In genomic region chr3:16390581-16390980, GRCh38 we compare ENCODE assay signal across 19 cellular contexts.
A peak's percentile ranks its signal among the peaks of the same experiment; 100 is the strongest.
DNase-seq lines count a peak whose midpoint lies in the region; ATAC-seq, FAIRE-seq and TF ChIP-seq lines count a peak whose summit lies in the region.
"Had no signal": no experiment of that assay in that cellular context is flagged by ENCODE, and none has a peak within 500 bp of the region (broad histone marks: within the 10 kb centered on the region; RNA-seq: fewer than 3 reads in every experiment).

No MANE protein-coding gene starts in this region.

- no peak overlapping the region for H3K4me3 Mint-ChIP-seq in activated CD4-positive, alpha-beta T cell treated with anti-CD3 and anti-CD28 coated beads, Interleukin-2, amount 10 ng/mL, durations not matched to agents 7 days and 5 days
- H3K4me3 Mint-ChIP-seq in Caco-2 (ENCODE audit: unreplicated experiment), result no peak overlapping the region
- H3K4me3 Mint-ChIP-seq: IgD-negative memory B cell had no signal

- BruUV-seq in GM12878 (replicated peaks; lab: Mats Ljungman, UMichigan) (no TSS peak), Caco-2 (replicated peaks; lab: Mats Ljungman, UMichigan) (no TSS peak)

- TF ChIP-seq RAD21 in GM12878 (IDR thresholded peaks at IDR 0.05; ENCODE audit: insufficient read depth, low read depth, low read length), result no peak

- no peak overlapping the region for H3K9ac ChIP-seq in GM12878 (ENCODE audit: control insufficient read depth, insufficient read depth, low read length)

- H4K20me1 ChIP-seq in GM12878 (ENCODE audit: control insufficient read depth, insufficient read depth) (no peaks in the 10 kb centered on the region), osteoblast (ENCODE audit: insufficient read depth, low read length) (peaks cover 15% of the 10 kb centered on the region)

- H3K4me3 ChIP-seq in left ventricle myocardium inferior (no peak overlapping the region), heart left ventricle (no peak overlapping the region), GM12878 (no peak overlapping the region), osteoblast (ENCODE audit: insufficient read depth, low read length) (no peak overlapping the region), upper lobe of left lung (no peak overlapping the region), Caco-2 (ENCODE audit: low read depth, low read length) (no peak overlapping the region)
- H3K4me3 ChIP-seq: HAP-1 had no signal

- RAD21 ChIA-PET in GM12878 (lab: Charles Lee; ENCODE audit: unreplicated experiment), result interaction anchor here (1.0 to 1.8 kb wide), 5 partner anchors 9 to 33 kb away, joined by 3 to 8 read pairs (median 4); no protein-coding TSS in a partner anchor

- H3K4me2 ChIP-seq in GM12878 (ENCODE audit: control insufficient read depth, insufficient read depth) (no peak overlapping the region), osteoblast (ENCODE audit: insufficient read depth, low read length) (no peak overlapping the region)

- no peaks in the 10 kb centered on the region for H3K9me3 ChIP-seq in left ventricle myocardium inferior (replicated peaks)
- no peaks in the 10 kb centered on the region for H3K9me3 ChIP-seq in heart left ventricle
- peaks cover 12% of the 10 kb centered on the region for H3K9me3 ChIP-seq in GM12878 (replicated peaks; ENCODE audit: control insufficient read depth, insufficient read depth, low read length)
- no peaks in the 10 kb centered on the region for H3K9me3 ChIP-seq in osteoblast (ENCODE audit: low read depth, low read length)
- H3K9me3 ChIP-seq in upper lobe of left lung, result no peaks in the 10 kb centered on the region
- no peaks in the 10 kb centered on the region for H3K9me3 ChIP-seq in Caco-2
- H3K9me3 ChIP-seq: HAP-1 had no signal

- no peak for ATAC-seq in heart left ventricle
- ATAC-seq in GM12878, result 0 out of 3 replicates have a peak, but pooled peaks have one; percentile 15
- ATAC-seq in upper lobe of left lung (ENCODE audit: low FRiP score in 2 of 2), result no peak
- ATAC-seq in HG03460 (IDR thresholded peaks at IDR 0.05; ENCODE audit: unreplicated experiment), result no peak

- no peak overlapping the region for H3K27ac Mint-ChIP-seq in activated CD4-positive, alpha-beta T cell treated with anti-CD3 and anti-CD28 coated beads, Interleukin-2, amount 10 ng/mL, durations not matched to agents 7 days and 5 days
- no peak overlapping the region for H3K27ac Mint-ChIP-seq in Caco-2 (ENCODE audit: unreplicated experiment)
- H3K27ac Mint-ChIP-seq: IgD-negative memory B cell had no signal

- no peak for TF ChIP-seq POLR2A in heart left ventricle (IDR thresholded peaks at IDR 0.05)
- no peak for TF ChIP-seq POLR2A in GM12878 (IDR thresholded peaks at IDR 0.05; ENCODE audit: low read depth, low read length)
- TF ChIP-seq POLR2A in upper lobe of left lung (IDR thresholded peaks at IDR 0.05), result no peak

- WGBS in heart left ventricle, 4 donors, result 64 to 73% (median 70%) methylated on average over 2 of the region's 2 CpGs
- WGBS in GM12878 (ENCODE audit: insufficient coverage, insufficient replicate concordance, low lambda C conversion rate, missing lambda C conversion rate), result 0% methylated on average over 2 of the region's 2 CpGs
- 75 to 95% methylated on average over 2 of the region's 2 CpGs for WGBS in upper lobe of left lung, 2 donors

- peaks cover 70% of the 10 kb centered on the region for H3K4me1 ChIP-seq in left ventricle myocardium inferior
- H3K4me1 ChIP-seq in heart left ventricle, result peaks cover 0 to 66% (median 15%) of the 10 kb centered on the region in 12 donors
- peaks cover 18% of the 10 kb centered on the region for H3K4me1 ChIP-seq in GM12878 (ENCODE audit: control insufficient read depth, insufficient read depth, low read length)
- peaks cover 15% of the 10 kb centered on the region for H3K4me1 ChIP-seq in osteoblast (ENCODE audit: insufficient read depth, low read length)
- peaks cover 0 to 9% (median 6%) of the 10 kb centered on the region in 4 donors for H3K4me1 ChIP-seq in upper lobe of left lung
- no peaks in the 10 kb centered on the region for H3K4me1 ChIP-seq in Caco-2
- H3K4me1 ChIP-seq: HAP-1 had no signal

- H3K27ac ChIP-seq in left ventricle myocardium inferior (replicated peaks) (peak overlapping the region; percentile 55), heart left ventricle (no peak overlapping the region), GM12878 (ENCODE audit: control insufficient read depth, insufficient read depth) (no peak overlapping the region), osteoblast (ENCODE audit: low read depth, low read length) (no peak overlapping the region), upper lobe of left lung (no peak overlapping the region)

- TF ChIP-seq CTCF in left ventricle myocardium inferior (IDR thresholded peaks at IDR 0.05; ENCODE audit: borderline replicate concordance) (no peak), heart left ventricle (IDR thresholded peaks at IDR 0.05) (no peak), GM12878 (IDR thresholded peaks at IDR 0.05 in 2 of 3, conservative IDR thresholded peaks at IDR 0.05 in 1 of 3; ENCODE audit: control insufficient read depth in 2 of 3, extremely low read depth in 1 of 3, insufficient read depth in 1 of 3, low read depth in 3 of 3, low read length in 3 of 3) (no peak), osteoblast (IDR thresholded peaks at IDR 0.05; ENCODE audit: extremely low read depth, low read depth, low read length) (no peak), upper lobe of left lung (IDR thresholded peaks at IDR 0.05) (no peak), Caco-2 (IDR thresholded peaks at IDR 0.05; ENCODE audit: insufficient read depth in 1 of 2, low read depth in 1 of 2, low read length in 1 of 2, severe bottlenecking in 1 of 2, unreplicated experiment in 1 of 2) (no peak)

- H3K36me3 ChIP-seq in left ventricle myocardium inferior (no peaks in the 10 kb centered on the region), heart left ventricle (no peaks in the 10 kb centered on the region), GM12878 (ENCODE audit: control insufficient read depth in 2 of 2, insufficient read depth in 2 of 2, low read length in 1 of 2) (peaks cover 12 to 14% of the 10 kb centered on the region in 2 experiments), osteoblast (ENCODE audit: insufficient read depth, low read length) (no peaks in the 10 kb centered on the region), upper lobe of left lung (no peaks in the 10 kb centered on the region), Caco-2 (ENCODE audit: control insufficient read depth, insufficient read depth, low read length) (no peaks in the 10 kb centered on the region)
- H3K36me3 ChIP-seq: HAP-1 had no signal

- H3K9me3 Mint-ChIP-seq in activated CD4-positive, alpha-beta T cell treated with anti-CD3 and anti-CD28 coated beads, Interleukin-2, amount 10 ng/mL, durations not matched to agents 7 days and 5 days, result peaks cover 17% of the 10 kb centered on the region
- H3K9me3 Mint-ChIP-seq in Caco-2 (ENCODE audit: unreplicated experiment), result no peaks in the 10 kb centered on the region
- H3K9me3 Mint-ChIP-seq: IgD-negative memory B cell had no signal

- H2AFZ ChIP-seq in GM12878 (ENCODE audit: control insufficient read depth, low read depth, low read length), result no peak overlapping the region
- H2AFZ ChIP-seq in osteoblast (ENCODE audit: low read length), result no peak overlapping the region

- peaks cover 53% of the 10 kb centered on the region for H3K36me3 Mint-ChIP-seq in activated CD4-positive, alpha-beta T cell treated with anti-CD3 and anti-CD28 coated beads, Interleukin-2, amount 10 ng/mL, durations not matched to agents 7 days and 5 days (ENCODE audit: low read depth)
- no peaks in the 10 kb centered on the region for H3K36me3 Mint-ChIP-seq in Caco-2 (ENCODE audit: insufficient read depth, unreplicated experiment)

- in situ Hi-C loops in GM12878 (cut with MboI), result no loop called here

- no peak for FAIRE-seq in GM12878 (lab: Jason Lieb, UNC)
- FAIRE-seq: D721Med had no signal

- no peak for DNase-seq in left ventricle myocardium inferior
- DNase-seq in heart left ventricle, result no peak
- DNase-seq in GM12878 (ENCODE audit: low read depth, low spot score), result no peak
- DNase-seq in osteoblast (ENCODE audit: insufficient read length, low spot score, missing footprints), result peak; percentile 87
- DNase-seq in activated CD4-positive, alpha-beta T cell treated with anti-CD3 and anti-CD28 coated beads, Interleukin-2, amount 10 ng/mL, durations not matched to agents 7 days and 5 days, result no peak
- DNase-seq in upper lobe of left lung, result no peak
- no peak for DNase-seq in Caco-2
- DNase-seq: 8988T, C1 segment of cervical spinal cord, MV-4-11, NCI-H1105 treated with DMSO at 0.1 percent for 48 hours, NCI-H2029 treated with DMSO at 0.1 percent for 48 hours, NCI-H226, NCI-H524, Right ventricle myocardium superior had no signal

- intact Hi-C loops in left ventricle myocardium inferior (cut with micrococcal nuclease) (no loop called here), heart left ventricle (cut with DNase I) (no loop called here), GM12878 (cut with micrococcal nuclease; ENCODE audit: unreplicated experiment) (no loop called here), Caco-2 (cut with micrococcal nuclease; ENCODE audit: unreplicated experiment) (no loop called here)

- TF ChIP-seq EP300 in GM12878 (IDR thresholded peaks at IDR 0.05; ENCODE audit: borderline replicate concordance in 1 of 2, control insufficient read depth in 1 of 2, low read depth in 2 of 2, low read length in 2 of 2) (no peak), upper lobe of left lung (IDR thresholded peaks at IDR 0.05) (no peak)

- POLR2A ChIA-PET in GM12878 (lab: Charles Lee) (interaction anchor here (1.0 to 1.7 kb wide), 6 partner anchors 11 to 127 kb away, joined by 3 to 4 read pairs (median 3); no protein-coding TSS in a partner anchor), Caco-2 (lab: Charles Lee) (no interaction called here)
- POLR2A ChIA-PET in activated CD4-positive, alpha-beta T cell treated with anti-CD3 and anti-CD28 coated beads, Interleukin-2, amount 10 ng/mL, durations not matched to agents 7 days and 5 days (lab: Charles Lee), result no interaction called here

- peaks cover 54% of the 10 kb centered on the region for H3K79me2 ChIP-seq in GM12878 (ENCODE audit: control insufficient read depth, insufficient read depth, low read length)
- peaks cover 21% of the 10 kb centered on the region for H3K79me2 ChIP-seq in osteoblast (ENCODE audit: insufficient read depth, low read length)

- H3K27me3 ChIP-seq in left ventricle myocardium inferior (ENCODE audit: low read depth), result no peaks in the 10 kb centered on the region
- H3K27me3 ChIP-seq in heart left ventricle, result no peaks in the 10 kb centered on the region
- no peaks in the 10 kb centered on the region for H3K27me3 ChIP-seq in GM12878 (replicated peaks in 1 of 2; ENCODE audit: control insufficient read depth in 2 of 2, insufficient read depth in 2 of 2, low read length in 1 of 2)
- H3K27me3 ChIP-seq in osteoblast (ENCODE audit: insufficient read depth, low read length), result no peaks in the 10 kb centered on the region
- no peaks in the 10 kb centered on the region for H3K27me3 ChIP-seq in upper lobe of left lung
- H3K27me3 ChIP-seq in Caco-2 (replicated peaks; ENCODE audit: control insufficient read depth, insufficient read depth, low read length), result no peaks in the 10 kb centered on the region

- SMC1A ChIA-PET in GM12878 (lab: Charles Lee; ENCODE audit: uncharacterized antibody, unreplicated experiment), result interaction anchor here (0.7 to 7.5 kb wide), 10 partner anchors 8 to 75 kb away, joined by 3 to 89 read pairs (median 8); no protein-coding TSS in a partner anchor

- no peaks in the 10 kb centered on the region for H3K27me3 Mint-ChIP-seq in activated CD4-positive, alpha-beta T cell treated with anti-CD3 and anti-CD28 coated beads, Interleukin-2, amount 10 ng/mL, durations not matched to agents 7 days and 5 days
- no peaks in the 10 kb centered on the region for H3K27me3 Mint-ChIP-seq in Caco-2 (ENCODE audit: insufficient read depth, unreplicated experiment)
- H3K27me3 Mint-ChIP-seq: IgD-negative memory B cell had no signal

- CTCF ChIA-PET in GM12878 (lab: Yijun Ruan, JAX), result interaction anchor here (0.7 to 2.4 kb wide), 6 partner anchors 12 to 47 kb away, joined by 3 to 8 read pairs (median 4); no protein-coding TSS in a partner anchor
- CTCF ChIA-PET in activated CD4-positive, alpha-beta T cell treated with anti-CD3 and anti-CD28 coated beads, Interleukin-2, amount 10 ng/mL, durations not matched to agents 7 days and 5 days (lab: Charles Lee), result interaction anchor here (2.5 kb wide), 1 partner anchor 11 kb away, joined by 7 read pairs; no protein-coding TSS in a partner anchor
- CTCF ChIA-PET in Caco-2 (lab: Charles Lee), result no interaction called here

- H3K4me1 Mint-ChIP-seq in activated CD4-positive, alpha-beta T cell treated with anti-CD3 and anti-CD28 coated beads, Interleukin-2, amount 10 ng/mL, durations not matched to agents 7 days and 5 days, result peaks cover 22% of the 10 kb centered on the region
- H3K4me1 Mint-ChIP-seq in Caco-2 (ENCODE audit: low read depth, unreplicated experiment), result no peaks in the 10 kb centered on the region
